In genomic region chr11:8913961-8914660, GRCh38 we compare ENCODE assay signal across 1 cellular context.
A peak's percentile ranks its signal among the peaks of the same experiment; 100 is the strongest.
TF ChIP-seq lines count a peak whose summit lies in the region.

No MANE protein-coding gene starts in this region.

TF ChIP-seq in K562, 482 proteins besides CTCF, POLR2A, EP300 and RAD21 (continued from another document and continues in another):
- TF ChIP-seq CGGBP1 (CRISPR knock-in tag; IDR thresholded peaks at IDR 0.05) (no peak), CBX2 (IDR thresholded peaks at IDR 0.05; ENCODE audit: insufficient read depth, low read length, poor library complexity, severe bottlenecking) (no peak), ZEB2 (IDR thresholded peaks at IDR 0.05) (no peak), SMARCE1 (IDR thresholded peaks at IDR 0.05) (0 out of 2 replicates have a peak, but pooled peaks have one; percentile 39), DPF2 (IDR thresholded peaks at IDR 0.05) (peak; percentile 56; the same call in 1 of the 2 replicates), SP1 (CRISPR knock-in tag; IDR thresholded peaks at IDR 0.05) (no peak), STAT5B (CRISPR knock-in tag; IDR thresholded peaks at IDR 0.05) (no peak), THRB (CRISPR knock-in tag; conservative IDR thresholded peaks at IDR 0.05) (no peak), GABPB2 (CRISPR knock-in tag; conservative IDR thresholded peaks at IDR 0.05) (no peak), ZNF639 (CRISPR knock-in tag; conservative IDR thresholded peaks at IDR 0.05 in 1 of 2, IDR thresholded peaks at IDR 0.05 in 1 of 2) (peak in 1 of 2 experiments; percentile 67; a peak in 2 of 4 replicates), ZBTB33 (CRISPR knock-in tag; IDR thresholded peaks at IDR 0.05) (no peak), ZNF449 (CRISPR knock-in tag; IDR thresholded peaks at IDR 0.05) (no peak), ARHGAP35 (IDR thresholded peaks at IDR 0.05; ENCODE audit: partially characterized antibody) (no peak), ETV6 (IDR thresholded peaks at IDR 0.05; ENCODE audit: borderline replicate concordance in 1 of 2, low read depth in 2 of 2, low read length in 1 of 2) (peak in 1 of 2 experiments; percentile 62; a peak in 1 of 4 replicates), ETV6 (CRISPR knock-in tag; IDR thresholded peaks at IDR 0.05; ENCODE audit: borderline replicate concordance) (no peak), TEAD1 (CRISPR knock-in tag; IDR thresholded peaks at IDR 0.05) (peak in 1 of 2 experiments; percentile 6; a peak in 1 of 4 replicates), ZNF146 (CRISPR knock-in tag; IDR thresholded peaks at IDR 0.05; ENCODE audit: unreplicated experiment) (no peak), JUND (IDR thresholded peaks at IDR 0.05; ENCODE audit: borderline replicate concordance, low read depth, low read length) (peak; percentile 73; the same call in 1 of the 2 replicates), JUND (tag; IDR thresholded peaks at IDR 0.05; ENCODE audit: borderline replicate concordance, low read depth, low read length) (peak; percentile 67; the same call in 2 of the 3 replicates), CBFB (CRISPR knock-in tag; IDR thresholded peaks at IDR 0.05) (no peak), ZNF609 (CRISPR knock-in tag; IDR thresholded peaks at IDR 0.05; ENCODE audit: borderline replicate concordance) (no peak), ZNF121 (CRISPR knock-in tag; conservative IDR thresholded peaks at IDR 0.05) (no peak), GABPB1 (CRISPR knock-in tag; IDR thresholded peaks at IDR 0.05) (no peak), MBD2 (IDR thresholded peaks at IDR 0.05; ENCODE audit: borderline replicate concordance, low read depth) (0 out of 2 replicates have a peak, but pooled peaks have one; percentile 53), NONO (IDR thresholded peaks at IDR 0.05; ENCODE audit: low read depth in 2 of 2, low read length in 1 of 2) (no peak), ZNF408 (CRISPR knock-in tag; IDR thresholded peaks at IDR 0.05; ENCODE audit: low read depth) (no peak), HLTF (IDR thresholded peaks at IDR 0.05) (no peak), BACH1 (tag; IDR thresholded peaks at IDR 0.05) (no peak), RAD51 (IDR thresholded peaks at IDR 0.05; ENCODE audit: borderline replicate concordance, low read depth) (peak; percentile 46), DNMT1 (IDR thresholded peaks at IDR 0.05) (no peak), PRDM10 (IDR thresholded peaks at IDR 0.05; ENCODE audit: partially characterized antibody) (peak; percentile 97), CHCHD3 (CRISPR knock-in tag; IDR thresholded peaks at IDR 0.05) (no peak), ZNF57 (CRISPR knock-in tag; IDR thresholded peaks at IDR 0.05) (no peak), SREBF2 (CRISPR knock-in tag; IDR thresholded peaks at IDR 0.05) (no peak), E2F4 (CRISPR knock-in tag; IDR thresholded peaks at IDR 0.05; ENCODE audit: low read depth) (no peak), RCOR1 (IDR thresholded peaks at IDR 0.05; ENCODE audit: borderline replicate concordance in 1 of 2, low read depth in 2 of 2, low read length in 2 of 2) (0 out of 4 replicates have a peak, but pooled peaks of 1 of the 2 experiments have one; percentile 11), SIN3A (IDR thresholded peaks at IDR 0.05; ENCODE audit: borderline replicate concordance in 2 of 2, control insufficient read depth in 1 of 2, low read depth in 2 of 2, low read length in 2 of 2) (no peak; a peak in 1 of 4 replicates), ZBTB34 (CRISPR knock-in tag; IDR thresholded peaks at IDR 0.05) (no peak), FOXA1 (IDR thresholded peaks at IDR 0.05; ENCODE audit: borderline replicate concordance) (no peak), HMG20A (CRISPR knock-in tag; conservative IDR thresholded peaks at IDR 0.05) (no peak), NFIC (IDR thresholded peaks at IDR 0.05) (no peak), MAFK (IDR thresholded peaks at IDR 0.05; ENCODE audit: low read length) (no peak), OTX1 (CRISPR knock-in tag; IDR thresholded peaks at IDR 0.05) (no peak), ZNF695 (CRISPR knock-in tag; IDR thresholded peaks at IDR 0.05) (no peak), ELF2 (CRISPR knock-in tag; IDR thresholded peaks at IDR 0.05) (0 out of 2 replicates have a peak, but pooled peaks have one; percentile 27)
